ENCODE assay signal across 8 cellular contexts in genomic region chr1:21937372-21938121, GRCh38. TPM values are rescaled to one million over a fixed set of nuclear protein-coding genes. Genes with fewer than 3 reads are reported as not detected.
A peak's percentile ranks its signal among the peaks of the same experiment; 100 is the strongest.
DNase-seq lines count a peak whose midpoint lies in the region; ATAC-seq and TF ChIP-seq lines count a peak whose summit lies in the region.

No MANE protein-coding gene starts in this region.

- peak overlapping the region; percentile 91 for H3K4me3 Mint-ChIP-seq in CD8-positive, alpha-beta T cell

- H3K4me1 Mint-ChIP-seq in CD8-positive, alpha-beta T cell (ENCODE audit: low read depth), result peaks cover 27% of the 10 kb centered on the region

- peak overlapping the region; percentile 84 for H3K27ac Mint-ChIP-seq in CD8-positive, alpha-beta T cell

- peak overlapping the region; percentile 14 for H3K4me3 ChIP-seq in CD8-positive, alpha-beta T cell (ENCODE audit: low read depth, low read length)

- H3K27ac ChIP-seq in CD8-positive, alpha-beta T cell (ENCODE audit: low read depth, low read length), result no peak overlapping the region

- peak; percentile 37 to 80 (median 57) for DNase-seq in CD8-positive, alpha-beta T cell
- DNase-seq in HCEC 1CT, result peak; percentile 80
- DNase-seq in NCI-H2227 (lab: John Stamatoyannopoulos, UW; ENCODE audit: unreplicated experiment), result peak; percentile 93
- DNase-seq in activated CD4-positive, alpha-beta T cell treated with anti-CD3 and anti-CD28 coated beads, Interleukin-2, amount 50 U/mL, for 24 hours (ENCODE audit: low read depth in 1 of 2, low spot score in 1 of 2), result peak; percentile 39
- peak; percentile 91 for DNase-seq in dermis blood vessel endothelial cell
- peak; percentile 87 for DNase-seq in left lobe of liver (ENCODE audit: low spot score)
- DNase-seq in stimulated activated CD4-positive, alpha-beta T cell treated with anti-CD3 and anti-CD28 coated beads, Interleukin-1b, Interleukin-23, amount 100 ng/mL, for 1 hour (ENCODE audit: low read depth in 2 of 2), result peak; percentile 51 to 52

- peak; percentile 89 for ATAC-seq in CD8-positive, alpha-beta T cell
- ATAC-seq in left lobe of liver (peak; percentile 94), HG03097 (IDR thresholded peaks at IDR 0.05; ENCODE audit: low FRiP score, unreplicated experiment) (no peak)

- no peaks in the 10 kb centered on the region for H3K9me3 ChIP-seq in CD8-positive, alpha-beta T cell (ENCODE audit: low read length)

- no peak for TF ChIP-seq CTCF in CD8-positive, alpha-beta T cell (IDR thresholded peaks at IDR 0.05)

- CTCF ChIA-PET in CD8-positive, alpha-beta T cell (lab: Charles Lee), result no interaction called here

- intact Hi-C loops in CD8-positive, alpha-beta T cell (cut with DNase I, micrococcal nuclease), result loop anchor here in 1 of 2 experiments (2.0 kb wide), 1 partner anchor 19 kb away; no protein-coding TSS in a partner anchor

- POLR2A ChIA-PET in CD8-positive, alpha-beta T cell (lab: Charles Lee), result interaction anchor here (1.2 kb wide), 1 partner anchor 154 kb away, joined by 4 read pairs; the partner anchor contains the start of gene USP48

- H3K36me3 Mint-ChIP-seq in CD8-positive, alpha-beta T cell, result peaks cover 4% of the 10 kb centered on the region

- H3K4me1 ChIP-seq in CD8-positive, alpha-beta T cell (ENCODE audit: insufficient read depth, low read length), result peaks cover 15% of the 10 kb centered on the region

- peaks cover 13% of the 10 kb centered on the region for H3K27me3 Mint-ChIP-seq in CD8-positive, alpha-beta T cell (ENCODE audit: low read depth)

- H3K27me3 ChIP-seq in CD8-positive, alpha-beta T cell (ENCODE audit: insufficient read depth, low read length), result no peaks in the 10 kb centered on the region

- no peaks in the 10 kb centered on the region for H3K36me3 ChIP-seq in CD8-positive, alpha-beta T cell (ENCODE audit: insufficient read depth, low read length)

- H3K9me3 Mint-ChIP-seq in CD8-positive, alpha-beta T cell, result no peaks in the 10 kb centered on the region

RNA-seq across cellular contexts. Expression of gene HSPG2, which starts 0.4 kb away (rescaled TPM):
- total RNA-seq in CD8-positive, alpha-beta T cell, result 1 to 10 TPM; 3.6 to 5.1 TPM
- total RNA-seq in dermis blood vessel endothelial cell (1,406 and 1,997 TPM in 2 replicates), left lobe of liver (50.8 TPM)

RNA-seq across cellular contexts. Expression of gene CELA3B, which starts 39.3 kb away (rescaled TPM):
- total RNA-seq in CD8-positive, alpha-beta T cell, result not detected
- total RNA-seq in dermis blood vessel endothelial cell (not detected in 2 replicates), left lobe of liver (7.4 TPM)

Comparison
In these comparisons a context has a peak if more than half of its experiments do, and no peak if none do; other contexts are left out.
1. DNase-seq: peak in every context shown above with its lines; median percentile 93 in NCI-H2227; 91 in dermis blood vessel endothelial cell; 87 in left lobe of liver; 80 in HCEC 1CT; 57 in CD8-positive, alpha-beta T cell; 52 in stimulated activated CD4-positive, alpha-beta T cell treated with anti-CD3 and anti-CD28 coated beads, Interleukin-1b, Interleukin-23, amount 100 ng/mL, for 1 hour; 39 in activated CD4-positive, alpha-beta T cell treated with anti-CD3 and anti-CD28 coated beads, Interleukin-2, amount 50 U/mL, for 24 hours.
2. RNA of gene HSPG2, which starts 0.4 kb away (total RNA-seq): 1,406 to 1,997 TPM in dermis blood vessel endothelial cell; 50.8 TPM in left lobe of liver (single experiment) and 3.6 to 5.1 TPM in CD8-positive, alpha-beta T cell; every median in the first group is over 10 times any median in the second.